ENCODE assay signal across 23 cellular contexts in genomic region chr14:20904393-20905029, GRCh38. TPM values are rescaled to one million over a fixed set of nuclear protein-coding genes. Genes with fewer than 3 reads are reported as not detected.
A peak's percentile ranks its signal among the peaks of the same experiment; 100 is the strongest.
DNase-seq lines count a peak whose midpoint lies in the region; ATAC-seq and TF ChIP-seq lines count a peak whose summit lies in the region.
"Had no signal": no experiment of that assay in that cellular context is flagged by ENCODE, and none has a peak within 500 bp of the region (broad histone marks: within the 10 kb centered on the region; RNA-seq: fewer than 3 reads in every experiment).

No MANE protein-coding gene starts in this region.

- H3K27me3 ChIP-seq in GM23338 (ENCODE audit: insufficient read depth): no peaks in the 10 kb centered on the region
- no peaks in the 10 kb centered on the region for H3K27me3 ChIP-seq in naive thymus-derived CD4-positive, alpha-beta T cell (ENCODE audit: control insufficient read depth in 2 of 2, insufficient read depth in 2 of 2, low read length in 2 of 2)
- H3K27me3 ChIP-seq in PC-9 (ENCODE audit: insufficient read depth, low read depth): no peaks in the 10 kb centered on the region
- H3K27me3 ChIP-seq: SJSA1 had no signal

- H3K4me3 ChIP-seq in GM23338 (no peak overlapping the region), NB4 (ENCODE audit: low read depth, low read length) (no peak overlapping the region), PC-9 (no peak overlapping the region)
- no peak overlapping the region for H3K4me3 ChIP-seq in naive thymus-derived CD4-positive, alpha-beta T cell (ENCODE audit: low read length)
- H3K4me3 ChIP-seq: SJSA1 had no signal

- CTCF ChIA-PET in naive thymus-derived CD4-positive, alpha-beta T cell (lab: Charles Lee): interaction anchor here (0.8 to 1.5 kb wide), 2 partner anchors 67 to 371 kb away, joined by 3 read pairs; no protein-coding TSS in a partner anchor
- CTCF ChIA-PET in PC-9 (lab: Charles Lee): no interaction called here

- H3K4me2 ChIP-seq in GM23338 (no peak overlapping the region), PC-9 (no peak overlapping the region)

- H3F3A ChIP-seq in GM23338 (replicated peaks; ENCODE audit: low read depth) (no peaks in the 10 kb centered on the region), PC-9 (ENCODE audit: insufficient read depth, low read depth) (no peaks in the 10 kb centered on the region)

- peak overlapping the region; percentile 43; the same call in 1 of the 2 replicates for H3K27ac Mint-ChIP-seq in GM23338
- H3K27ac Mint-ChIP-seq in naive thymus-derived CD4-positive, alpha-beta T cell: peak overlapping the region in 1 of 9 donors; percentile 2
- H3K27ac Mint-ChIP-seq: activated T-helper 2 cell treated with anti-CD3 and anti-CD28 coated beads, Interferon-gamma antibody, Interleukin-2, Interleukin-4, amounts not matched to agents 10 μg/mL and 5 μg/mL and 100 μg/mL, durations not matched to agents 14 hours and 24 hours and 36 hours; dendritic cell treated with granulocyte-macrophage colony-stimulating factor and Interleukin-4, amounts not matched to agents 40 ng/mL and 50 ng/mL, for 4 days had no signal

- no peaks in the 10 kb centered on the region for H3K9me3 ChIP-seq in naive thymus-derived CD4-positive, alpha-beta T cell (ENCODE audit: control insufficient read depth in 2 of 3, low read length in 3 of 3)
- H3K9me3 ChIP-seq in PC-9 (ENCODE audit: insufficient read depth, low read depth): no peaks in the 10 kb centered on the region
- H3K9me3 ChIP-seq: SJSA1 had no signal

- ATAC-seq in GM23338: peak; percentile 100
- ATAC-seq in naive thymus-derived CD4-positive, alpha-beta T cell: peak; percentile 37
- no peak for ATAC-seq in HG03521 (IDR thresholded peaks at IDR 0.05; ENCODE audit: unreplicated experiment)
- ATAC-seq in stimulated activated naive CD8-positive, alpha-beta T cell treated with anti-CD3 and anti-CD28 coated beads, Interleukin-15, Interleukin-2, amounts not matched to agents 100 U/mL and 50 U/mL, for 24 hours: no peak
- ATAC-seq: left ventricle myocardium superior had no signal

- H3K79me2 ChIP-seq in GM23338 (replicated peaks; ENCODE audit: insufficient read depth) (no peaks in the 10 kb centered on the region), PC-9 (ENCODE audit: low read depth) (no peaks in the 10 kb centered on the region)

- no peak overlapping the region for H3K4me3 Mint-ChIP-seq in GM23338
- no peak overlapping the region for H3K4me3 Mint-ChIP-seq in naive thymus-derived CD4-positive, alpha-beta T cell
- H3K4me3 Mint-ChIP-seq: dendritic cell treated with granulocyte-macrophage colony-stimulating factor and Interleukin-4, amounts not matched to agents 40 ng/mL and 50 ng/mL, for 4 days had no signal

- POLR2A ChIA-PET in naive thymus-derived CD4-positive, alpha-beta T cell (lab: Charles Lee): no interaction called here
- POLR2A ChIA-PET in PC-9 (lab: Charles Lee; ENCODE audit: unreplicated experiment): no interaction called here

- H3K9me2 ChIP-seq in GM23338 (ENCODE audit: insufficient read depth) (no peaks in the 10 kb centered on the region), PC-9 (ENCODE audit: insufficient read depth) (no peaks in the 10 kb centered on the region)

- peaks cover 12% of the 10 kb centered on the region; the same call in 2 of the 3 replicates for H3K4me1 Mint-ChIP-seq in GM23338
- H3K4me1 Mint-ChIP-seq in naive thymus-derived CD4-positive, alpha-beta T cell: peaks cover 0 to 8% (median 0%) of the 10 kb centered on the region in 7 donors

- TF ChIP-seq CTCF in GM23338 (conservative IDR thresholded peaks at IDR 0.05; ENCODE audit: low read depth in 2 of 2): peak; percentile 39 to 52
- peak; percentile 47 for TF ChIP-seq CTCF in NB4 (IDR thresholded peaks at IDR 0.05; ENCODE audit: low read depth, low read length)
- no peak for TF ChIP-seq CTCF in PC-9 (conservative IDR thresholded peaks at IDR 0.05)

- peaks cover 2% of the 10 kb centered on the region for H3K27me3 Mint-ChIP-seq in GM23338 (ENCODE audit: insufficient read depth, low read depth, poor library complexity)
- H3K27me3 Mint-ChIP-seq in naive thymus-derived CD4-positive, alpha-beta T cell: peaks cover 3 to 27% (median 22%) of the 10 kb centered on the region in 5 donors
- H3K27me3 Mint-ChIP-seq: dendritic cell treated with granulocyte-macrophage colony-stimulating factor and Interleukin-4, amounts not matched to agents 40 ng/mL and 50 ng/mL, for 4 days had no signal

- no peak for TF ChIP-seq POLR2A in NB4 (IDR thresholded peaks at IDR 0.05; ENCODE audit: extremely low read depth, insufficient read length)

- BruUV-seq in PC-9 (replicated peaks; lab: Mats Ljungman, UMichigan): no TSS peak

- no peak overlapping the region for H2AFZ ChIP-seq in GM23338
- H2AFZ ChIP-seq in PC-9: no peak overlapping the region

- H3K4me1 ChIP-seq in GM23338 (ENCODE audit: insufficient read depth): 0 out of 2 replicates have a peak, but pooled peaks cover 5% of the 10 kb centered on the region
- no peaks in the 10 kb centered on the region for H3K4me1 ChIP-seq in naive thymus-derived CD4-positive, alpha-beta T cell (ENCODE audit: control insufficient read depth in 2 of 2, insufficient read depth in 2 of 2, low read length in 2 of 2)
- no peaks in the 10 kb centered on the region for H3K4me1 ChIP-seq in PC-9 (replicated peaks; ENCODE audit: insufficient read depth)
- H3K4me1 ChIP-seq: SJSA1 had no signal

- no peaks in the 10 kb centered on the region for H3K36me3 Mint-ChIP-seq in GM23338 (ENCODE audit: low read depth)
- no peaks in the 10 kb centered on the region for H3K36me3 Mint-ChIP-seq in naive thymus-derived CD4-positive, alpha-beta T cell

- peaks cover 3% of the 10 kb centered on the region; the same call in 1 of the 3 replicates for H3K9me3 Mint-ChIP-seq in GM23338
- H3K9me3 Mint-ChIP-seq in naive thymus-derived CD4-positive, alpha-beta T cell: peaks cover 0 to 6% (median 0%) of the 10 kb centered on the region in 11 donors
- H3K9me3 Mint-ChIP-seq: activated T-helper 2 cell treated with anti-CD3 and anti-CD28 coated beads, Interferon-gamma antibody, Interleukin-2, Interleukin-4, amounts not matched to agents 10 μg/mL and 5 μg/mL and 100 μg/mL, durations not matched to agents 14 hours and 24 hours and 36 hours had no signal

- intact Hi-C loops in naive thymus-derived CD4-positive, alpha-beta T cell (cut with micrococcal nuclease): no loop called here
- intact Hi-C loops in PC-9 (cut with micrococcal nuclease; ENCODE audit: unreplicated experiment): no loop called here

- DNase-seq in GM23338 (ENCODE audit: low spot score) (peak; percentile 74), NB4 (ENCODE audit: low read depth) (peak; percentile 87), cerebellar cortex (ENCODE audit: low spot score) (peak; percentile 0), PC-9 (no peak), NCI-H510A treated with DMSO at 0.1 percent for 48 hours (lab: John Stamatoyannopoulos, UW) (no peak)
- DNase-seq in naive thymus-derived CD4-positive, alpha-beta T cell: no peak
- no peak for DNase-seq in stimulated activated naive CD8-positive, alpha-beta T cell treated with anti-CD3 and anti-CD28 coated beads, Interleukin-15, Interleukin-2, amounts not matched to agents 100 U/mL and 50 U/mL, for 24 hours
- DNase-seq: activated CD4-positive, alpha-beta T cell treated with anti-CD3 and anti-CD28 coated beads for 1 hour; foreskin melanocyte; IMR-90; left ventricle myocardium superior; NCI-H1048; NCI-H2081 treated with DMSO at 0.1 percent for 48 hours; stimulated activated CD4-positive, alpha-beta T cell treated with anti-CD3 and anti-CD28 coated beads, Interleukin-2, amount 100 ng/mL, for 24 hours; T-helper 9 cell had no signal

- H3K27ac ChIP-seq in GM23338 (ENCODE audit: low read depth): no peak overlapping the region
- H3K27ac ChIP-seq in naive thymus-derived CD4-positive, alpha-beta T cell (ENCODE audit: low read depth, low read length): no peak overlapping the region
- no peak overlapping the region for H3K27ac ChIP-seq in PC-9
- H3K27ac ChIP-seq: epithelial cell of prostate, SJSA1 had no signal

- H3K36me3 ChIP-seq in GM23338 (ENCODE audit: insufficient read depth): no peaks in the 10 kb centered on the region
- H3K36me3 ChIP-seq in naive thymus-derived CD4-positive, alpha-beta T cell (ENCODE audit: control insufficient read depth in 2 of 3, insufficient read depth in 3 of 3, low read length in 3 of 3): no peaks in the 10 kb centered on the region
- H3K36me3 ChIP-seq in PC-9 (ENCODE audit: low read depth): no peaks in the 10 kb centered on the region
- H3K36me3 ChIP-seq: SJSA1 had no signal

- H4K20me1 ChIP-seq in GM23338 (replicated peaks; ENCODE audit: insufficient read depth) (no peaks in the 10 kb centered on the region), PC-9 (ENCODE audit: insufficient read depth) (no peaks in the 10 kb centered on the region)

TF ChIP-seq in GM23338, 12 proteins besides CTCF, POLR2A, EP300 and RAD21 (continues in another document):
- TF ChIP-seq EZH2phosphoT487 (IDR thresholded peaks at IDR 0.05; ENCODE audit: unreplicated experiment) (no peak), ZNF114 (CRISPR knock-in tag; IDR thresholded peaks at IDR 0.05) (no peak), POLR2AphosphoS5 (IDR thresholded peaks at IDR 0.05; ENCODE audit: low read depth) (no peak)

RNA-seq across cellular contexts. Expression of gene RNASE3, which starts 13.3 kb away (rescaled TPM):
- total RNA-seq in GM23338 (2014; rRNA removed; shearing (Covaris generic)): not detected in 2 replicates
- not detected in 2 replicates for polyA plus RNA-seq in GM23338 (2016; fragmentation: Nextera tagmentation; extraction: Ambion mirVana)
- total RNA-seq in naive thymus-derived CD4-positive, alpha-beta T cell: 1 to 10 TPM in 1 of 5 experiments, not detected in 4; 1.1 TPM
- polyA plus RNA-seq in naive thymus-derived CD4-positive, alpha-beta T cell: not detected
- not detected in 2 replicates for total RNA-seq in PC-9 (2021)
- total RNA-seq: activated T-helper 2 cell treated with anti-CD3 and anti-CD28 coated beads, Interferon-gamma antibody, Interleukin-2, Interleukin-4, amounts not matched to agents 10 μg/mL and 5 μg/mL and 100 μg/mL, durations not matched to agents 14 hours and 24 hours and 36 hours; IMR-90; left ventricle myocardium superior; NCI-H460; OCI-LY7; SJSA1; urinary bladder had no signal
- polyA plus RNA-seq: IMR-90, urinary bladder had no signal

RNA-seq across cellular contexts. Expression of gene RNASE2, which starts 50.8 kb away (rescaled TPM):
- total RNA-seq in GM23338 (2014; rRNA removed; shearing (Covaris generic)): not detected in 2 replicates
- polyA plus RNA-seq in GM23338 (2016; fragmentation: Nextera tagmentation; extraction: Ambion mirVana): not detected in 2 replicates
- total RNA-seq in naive thymus-derived CD4-positive, alpha-beta T cell: 10 to 100 TPM in 1 of 5 experiments, 1 to 10 TPM in 1, not detected in 3; 2.5 to 22.4 TPM
- polyA plus RNA-seq in naive thymus-derived CD4-positive, alpha-beta T cell: under 1 TPM in 1 of 2 donors, not detected in 1; 0.30 TPM
- total RNA-seq in PC-9 (2021): not detected in 2 replicates
- total RNA-seq: activated T-helper 2 cell treated with anti-CD3 and anti-CD28 coated beads, Interferon-gamma antibody, Interleukin-2, Interleukin-4, amounts not matched to agents 10 μg/mL and 5 μg/mL and 100 μg/mL, durations not matched to agents 14 hours and 24 hours and 36 hours; IMR-90; NCI-H460; OCI-LY7; SJSA1 had no signal
- polyA plus RNA-seq: IMR-90 had no signal

Comparison
In these comparisons a context has a peak if more than half of its experiments do, and no peak if none do; other contexts are left out.
1. ATAC-seq: peak in GM23338 (single experiment) and naive thymus-derived CD4-positive, alpha-beta T cell (single experiment); none in HG03521 (single experiment) and stimulated activated naive CD8-positive, alpha-beta T cell treated with anti-CD3 and anti-CD28 coated beads, Interleukin-15, Interleukin-2, amounts not matched to agents 100 U/mL and 50 U/mL, for 24 hours (single experiment).
2. DNase-seq: peak in GM23338 (single experiment), NB4 (single experiment) and cerebellar cortex (single experiment); none in naive thymus-derived CD4-positive, alpha-beta T cell (0 of 9), PC-9 (0 of 2), stimulated activated naive CD8-positive, alpha-beta T cell treated with anti-CD3 and anti-CD28 coated beads, Interleukin-15, Interleukin-2, amounts not matched to agents 100 U/mL and 50 U/mL, for 24 hours (single experiment) and NCI-H510A treated with DMSO at 0.1 percent for 48 hours (single experiment).